Comparison of ENCODE assay signal across 8 cellular contexts in the genomic region with DNA sequence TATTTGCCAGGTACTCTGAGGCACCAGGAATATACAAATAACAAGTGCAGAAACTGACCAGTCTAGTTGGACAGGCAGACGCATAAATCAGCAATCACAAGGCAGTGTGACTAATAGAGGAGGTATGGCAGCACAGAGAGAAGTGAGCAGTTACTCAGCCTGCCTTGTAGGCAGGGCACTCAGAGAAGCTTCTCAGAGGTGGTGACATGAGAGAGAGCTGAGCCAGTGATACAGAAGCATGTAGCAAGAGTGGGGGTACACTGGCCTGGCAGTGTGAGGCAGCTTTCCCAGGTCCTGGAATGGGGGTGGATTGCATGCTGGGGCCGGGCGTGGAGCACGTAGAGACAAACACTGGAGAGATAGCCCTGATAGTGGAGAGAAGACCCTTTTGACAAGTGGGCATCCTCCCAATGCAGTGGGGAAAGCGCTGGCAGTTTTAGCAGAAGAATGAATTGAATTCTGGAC. TPM values are rescaled to one million over a fixed set of nuclear protein-coding genes. Genes with fewer than 3 reads are reported as not detected.
DNase-seq lines count a peak whose midpoint lies in the region; ATAC-seq, FAIRE-seq and TF ChIP-seq lines count a peak whose summit lies in the region.

No MANE protein-coding gene starts in this region.

- H3K9me3 ChIP-seq in K562 (replicated peaks; ENCODE audit: control insufficient read depth, insufficient read depth, low read depth, low read length) (no peaks in the 10 kb centered on the region), kidney (ENCODE audit: control insufficient read depth in 1 of 2, low read length in 2 of 2) (no peaks in the 10 kb centered on the region), tibial nerve (no peaks in the 10 kb centered on the region)

- peak; percentile 84 for FAIRE-seq in K562 (lab: Jason Lieb, UNC)
- FAIRE-seq in kidney (lab: Jason Lieb, UNC) = no peak

- TF ChIP-seq RAD21 in K562 (CRISPR knock-in tag; conservative IDR thresholded peaks at IDR 0.05 in 1 of 2, IDR thresholded peaks at IDR 0.05 in 1 of 2) = no peak

- TF ChIP-seq EP300 in K562 (IDR thresholded peaks at IDR 0.05; ENCODE audit: low read length) (no peak), tibial nerve (IDR thresholded peaks at IDR 0.05) (peak in 1 of 2 donors; percentile 77)

- POLR2A ChIA-PET in K562 (lab: Yijun Ruan, JAX) = interaction anchor here (0.9 to 1.4 kb wide), 3 partner anchors 9 to 101 kb away, joined by 3 to 7 read pairs (median 5); no protein-coding TSS in a partner anchor

- ATAC-seq in K562 (peak; percentile 61), GM21515 (IDR thresholded peaks at IDR 0.05; ENCODE audit: unreplicated experiment) (no peak)

- H3K4me1 ChIP-seq in K562 (replicated peaks in 1 of 2; ENCODE audit: control insufficient read depth in 2 of 2, insufficient read depth in 2 of 2, low read length in 2 of 2) (peaks cover 10 to 29% of the 10 kb centered on the region in 2 experiments), kidney (ENCODE audit: control insufficient read depth in 1 of 2, insufficient read depth in 1 of 2, low read depth in 1 of 2, low read length in 2 of 2) (peaks cover 4 to 7% of the 10 kb centered on the region in 2 donors), tibial nerve (peaks cover 0 to 98% (median 78%) of the 10 kb centered on the region in 4 donors)

- peak overlapping the region in 1 of 2 experiments; percentile 56; a peak in 1 of 4 replicates for H3K9ac ChIP-seq in K562 (ENCODE audit: insufficient read depth in 1 of 2, low read depth in 2 of 2, low read length in 2 of 2)
- H3K9ac ChIP-seq in kidney (ENCODE audit: low read length in 2 of 2) = peak overlapping the region in 1 of 2 donors; percentile 38

- BruUV-seq in K562 (replicated peaks; lab: Mats Ljungman, UMichigan) = no TSS peak

- TF ChIP-seq CTCF in K562 (IDR thresholded peaks at IDR 0.05 in 2 of 3, conservative IDR thresholded peaks at IDR 0.05 in 1 of 3; ENCODE audit: insufficient read depth in 2 of 3, low read depth in 1 of 3, low read length in 3 of 3) = no peak
- no peak for TF ChIP-seq CTCF in kidney (IDR thresholded peaks at IDR 0.05; ENCODE audit: borderline replicate concordance, extremely low read depth, insufficient read depth)
- no peak for TF ChIP-seq CTCF in tibial nerve (IDR thresholded peaks at IDR 0.05)

- H2AFZ ChIP-seq in K562 (ENCODE audit: low read depth, low read length) = peak overlapping the region; percentile 89; the same call in 1 of the 2 replicates

- intact Hi-C loops in K562 (cut with micrococcal nuclease) (no loop called here), kidney (cut with DNase I) (no loop called here)

- H3K4me2 ChIP-seq in K562 (ENCODE audit: insufficient read depth, low read length) = peak overlapping the region; percentile 39; the same call in 1 of the 2 replicates

- H3K79me2 ChIP-seq in K562 (ENCODE audit: control insufficient read depth, insufficient read depth, low read length) = no peaks in the 10 kb centered on the region

- TF ChIP-seq POLR2A in K562 (conservative IDR thresholded peaks at IDR 0.05) (no peak), tibial nerve (IDR thresholded peaks at IDR 0.05) (no peak)

- H3K27ac ChIP-seq in K562 (ENCODE audit: extremely low read depth, low read depth, low read length) (peak overlapping the region; percentile 1; the same call in 1 of the 3 replicates), kidney (ENCODE audit: low read depth in 2 of 2, low read length in 2 of 2) (peak overlapping the region; percentile 76 to 88), tibial nerve (peak overlapping the region; percentile 75 to 100 (median 96))

- H3K9me1 ChIP-seq in K562 (ENCODE audit: control insufficient read depth, insufficient read depth, low read length) = no peaks in the 10 kb centered on the region

- CTCF ChIA-PET in K562 (lab: Yijun Ruan, JAX; ENCODE audit: low intra/inter-chr PET ratio) = interaction anchor here (0.6 kb wide), 1 partner anchor 51 kb away, joined by 3 read pairs; no protein-coding TSS in a partner anchor

- H3K4me3 ChIP-seq in K562 (no peak overlapping the region), kidney (ENCODE audit: low read length in 2 of 2) (no peak overlapping the region), tibial nerve (no peak overlapping the region)

- no peaks in the 10 kb centered on the region for H4K20me1 ChIP-seq in K562 (replicated peaks; ENCODE audit: control insufficient read depth, insufficient read depth, low read length)

- H3K36me3 ChIP-seq in K562 (ENCODE audit: control insufficient read depth, insufficient read depth, low read length) (no peaks in the 10 kb centered on the region), kidney (ENCODE audit: control insufficient read depth in 1 of 2, insufficient read depth in 2 of 2, low read length in 2 of 2) (no peaks in the 10 kb centered on the region), tibial nerve (peaks cover 0 to 23% (median 4%) of the 10 kb centered on the region in 3 donors)

- WGBS in K562 (ENCODE audit: insufficient coverage, low coverage, missing lambda C conversion rate) = 52% methylated on average over 5 of the region's 5 CpGs
- WGBS in tibial nerve, 2 donors = 53 to 71% methylated on average over 5 of the region's 5 CpGs

- H3K27me3 ChIP-seq in K562 (ENCODE audit: control insufficient read depth in 2 of 2, insufficient read depth in 2 of 2, low read length in 2 of 2) (no peaks in the 10 kb centered on the region), tibial nerve (no peaks in the 10 kb centered on the region)

- in situ Hi-C loops in K562 (cut with MboI) = no loop called here

- DNase-seq in HS-27A (ENCODE audit: low read depth) = peak; percentile 85
- peak in 2 of 4 experiments; percentile 39 to 57 for DNase-seq in K562 (ENCODE audit: extremely low read depth in 1 of 4, low spot score in 3 of 4)
- DNase-seq in kidney = no peak
- no peak for DNase-seq in tibial nerve (ENCODE audit: low spot score in 2 of 2)
- DNase-seq in T-helper 2 cell = no peak
- no peak for DNase-seq in OCI-M1 (lab: John Stamatoyannopoulos, UW)
- DNase-seq in NCI-H748 treated with DMSO at 0.1 percent for 48 hours (lab: John Stamatoyannopoulos, UW) = no peak

RNA-seq across cellular contexts. Expression of gene PHLDA3, which starts 7.8 kb away (rescaled TPM):
- total RNA-seq in K562 (2011; cell fraction: chromatin; rRNA removed; ENCODE audit: low replicate concordance) = not detected in 2 replicates
- total RNA-seq in K562 (2011; cell fraction: nucleolus; rRNA removed) = not detected in 2 replicates
- total RNA-seq in K562 (2011; cell fraction: nucleoplasm; rRNA removed) = not detected in 2 replicates
- total RNA-seq in K562 (2014; rRNA removed) (0.27 TPM in 1 of 2 replicates, not detected in the other), K562 (2014; rRNA removed; fragmentation: Illumina TruSeq; extraction: Trizol) (not detected in 2 replicates), K562 (2015; rRNA removed; fragmentation: Illumina TruSeq; extraction: Trizol) (not detected in 2 replicates), K562 (2021) (0.11 and 0.42 TPM in 2 replicates), kidney (25.6 TPM), tibial nerve (100 to 1,000 TPM; 243 to 301 (median 271) TPM)
- polyA plus RNA-seq in K562 (2011; rRNA removed) (not detected in 2 replicates), K562 (2014; fragmentation: Illumina TruSeq; extraction: Trizol) (not detected in 2 replicates), K562 (2014; fragmentation: Nextera tagmentation; extraction: Ambion mirVana) (not detected), K562 (2014; rRNA removed) (not detected in 2 replicates), kidney (ENCODE audit: insufficient read depth, low read depth, low replicate concordance) (27.3 TPM)
- 0.13 TPM in 1 of 2 replicates, not detected in the other for polyA plus RNA-seq in K562 (2011; cell fraction: cytosol; rRNA removed)
- 0.04 TPM in 1 of 2 replicates, not detected in the other for polyA plus RNA-seq in K562 (2011; cell fraction: nucleus; rRNA removed)
- not detected in 2 replicates for polyA plus RNA-seq in K562 (2012)
- polyA minus RNA-seq in K562 (2011; rRNA and poly(A)+ RNA removed) = not detected in 2 replicates
- polyA minus RNA-seq in K562 (2011; cell fraction: cytosol; rRNA and poly(A)+ RNA removed) = not detected in 2 replicates
- polyA minus RNA-seq in K562 (2011; cell fraction: nucleus; rRNA and poly(A)+ RNA removed) = not detected in 2 replicates

RNA-seq across cellular contexts. Expression of gene TNNI1, which starts 39.7 kb away (rescaled TPM):
- not detected in 2 replicates for total RNA-seq in K562 (2011; cell fraction: chromatin; rRNA removed; ENCODE audit: low replicate concordance)
- total RNA-seq in K562 (2011; cell fraction: nucleolus; rRNA removed) = not detected in 2 replicates
- total RNA-seq in K562 (2011; cell fraction: nucleoplasm; rRNA removed) = not detected in 2 replicates
- not detected in 2 replicates for total RNA-seq in K562 (2014; rRNA removed)
- total RNA-seq in K562 (2014; rRNA removed; fragmentation: Illumina TruSeq; extraction: Trizol) = not detected in 2 replicates
- not detected in 2 replicates for total RNA-seq in K562 (2015; rRNA removed; fragmentation: Illumina TruSeq; extraction: Trizol)
- total RNA-seq in K562 (2021) = not detected in 2 replicates
- not detected in 2 replicates for polyA plus RNA-seq in K562 (2011; rRNA removed)
- not detected in 2 replicates for polyA plus RNA-seq in K562 (2011; cell fraction: cytosol; rRNA removed)
- polyA plus RNA-seq in K562 (2011; cell fraction: nucleus; rRNA removed) = not detected in 2 replicates
- not detected in 2 replicates for polyA plus RNA-seq in K562 (2012)
- polyA plus RNA-seq in K562 (2014; fragmentation: Illumina TruSeq; extraction: Trizol) = not detected in 2 replicates
- polyA plus RNA-seq in K562 (2014; fragmentation: Nextera tagmentation; extraction: Ambion mirVana) = not detected
- not detected in 2 replicates for polyA plus RNA-seq in K562 (2014; rRNA removed)
- polyA minus RNA-seq in K562 (2011; rRNA and poly(A)+ RNA removed) = not detected in 2 replicates
- not detected in 2 replicates for polyA minus RNA-seq in K562 (2011; cell fraction: cytosol; rRNA and poly(A)+ RNA removed)
- not detected in 2 replicates for polyA minus RNA-seq in K562 (2011; cell fraction: nucleus; rRNA and poly(A)+ RNA removed)
- not detected for total RNA-seq in kidney
- polyA plus RNA-seq in kidney (ENCODE audit: insufficient read depth, low read depth, low replicate concordance) = 17.7 TPM
- 1 to 10 TPM in 1 of 4 donors, under 1 TPM in 1, not detected in 2; under 0.01 to 3.5 TPM for total RNA-seq in tibial nerve

RNA-seq across cellular contexts. Expression of gene CSRP1, which starts 45.7 kb away (rescaled TPM):
- total RNA-seq in K562 (2011; cell fraction: chromatin; rRNA removed; ENCODE audit: low replicate concordance) = 6.5 and 10.3 TPM in 2 replicates
- 7.0 and 7.5 TPM in 2 replicates for total RNA-seq in K562 (2011; cell fraction: nucleolus; rRNA removed)
- 7.3 and 8.9 TPM in 2 replicates for total RNA-seq in K562 (2011; cell fraction: nucleoplasm; rRNA removed)
- 23.7 and 30.8 TPM in 2 replicates for total RNA-seq in K562 (2014; rRNA removed)
- total RNA-seq in K562 (2014; rRNA removed; fragmentation: Illumina TruSeq; extraction: Trizol) = 19.6 and 22.6 TPM in 2 replicates
- total RNA-seq in K562 (2015; rRNA removed; fragmentation: Illumina TruSeq; extraction: Trizol) = 28.3 and 30.3 TPM in 2 replicates
- total RNA-seq in K562 (2021) = 25.7 and 28.2 TPM in 2 replicates
- polyA plus RNA-seq in K562 (2011; rRNA removed) = 21.3 and 23.7 TPM in 2 replicates
- polyA plus RNA-seq in K562 (2011; cell fraction: cytosol; rRNA removed) = 29.2 and 43.4 TPM in 2 replicates
- polyA plus RNA-seq in K562 (2011; cell fraction: nucleus; rRNA removed) = 14.3 and 20.0 TPM in 2 replicates
- polyA plus RNA-seq in K562 (2012) = 39.0 and 47.5 TPM in 2 replicates
- polyA plus RNA-seq in K562 (2014; fragmentation: Illumina TruSeq; extraction: Trizol) = 34.6 and 39.4 TPM in 2 replicates
- 10 to 100 TPM in 1 of 2 experiments, 1 to 10 TPM in 1; 6.8 to 11.0 TPM for polyA plus RNA-seq in K562 (2014; fragmentation: Nextera tagmentation; extraction: Ambion mirVana)
- 24.9 and 32.1 TPM in 2 replicates for polyA plus RNA-seq in K562 (2014; rRNA removed)
- polyA minus RNA-seq in K562 (2011; rRNA and poly(A)+ RNA removed) = 14.3 and 19.7 TPM in 2 replicates
- polyA minus RNA-seq in K562 (2011; cell fraction: cytosol; rRNA and poly(A)+ RNA removed) = 12.0 and 16.7 TPM in 2 replicates
- 7.7 and 8.8 TPM in 2 replicates for polyA minus RNA-seq in K562 (2011; cell fraction: nucleus; rRNA and poly(A)+ RNA removed)
- 236 TPM for total RNA-seq in kidney
- 211 TPM for polyA plus RNA-seq in kidney (ENCODE audit: insufficient read depth, low read depth, low replicate concordance)
- total RNA-seq in tibial nerve = 1,000 to 10,000 TPM in 3 of 4 donors, 100 to 1,000 TPM in 1; 548 to 1,751 (median 1,444) TPM

Comparison
In these comparisons a context has a peak if more than half of its experiments do, and no peak if none do; other contexts are left out.
1. H3K27ac ChIP-seq: peak in every context shown above with its lines; median percentile 96 in tibial nerve; 82 in kidney; 1 in K562.
2. RNA of gene PHLDA3, which starts 7.8 kb away (total RNA-seq): 243 to 301 TPM in tibial nerve and 25.6 TPM in kidney (single experiment); 0.11 to 0.42 TPM in K562; every median in the first group is over 10 times any median in the second.